In genomic region chr16:50696575-50697420, GRCh38 we compare ENCODE assay signal across 8 cellular contexts. TPM values are rescaled to one million over a fixed set of nuclear protein-coding genes. Genes with fewer than 3 reads are reported as not detected.
DNase-seq lines count a peak whose midpoint lies in the region; ATAC-seq and TF ChIP-seq lines count a peak whose summit lies in the region.

No MANE protein-coding gene starts in this region.

- DNase-seq in AG08395 (ENCODE audit: low spot score) = peak; percentile 85
- peak; percentile 32 for DNase-seq in SHP77 treated with DMSO at 0.1 percent for 48 hours (lab: John Stamatoyannopoulos, UW)
- peak; percentile 73 to 85 for DNase-seq in dermis microvascular lymphatic vessel endothelial cell (ENCODE audit: low read depth in 2 of 2)
- DNase-seq in natural killer cell treated with Interleukin-12 subunit alpha and Interleukin-12 subunit beta and Interleukin-15 and Interleukin-18, amount 100 ng/mL, for 72 hours (ENCODE audit: low spot score) = peak; percentile 76
- no peak for DNase-seq in NCI-H82 (lab: John Stamatoyannopoulos, UW)
- DNase-seq in Ammon's horn (ENCODE audit: low spot score) = no peak

- peak overlapping the region; percentile 84 for H3K4me3 Mint-ChIP-seq in natural killer cell treated with Interleukin-12 subunit alpha and Interleukin-12 subunit beta and Interleukin-15 and Interleukin-18, amount 100 ng/mL, for 72 hours

- H3K9me3 Mint-ChIP-seq in natural killer cell treated with Interleukin-12 subunit alpha and Interleukin-12 subunit beta and Interleukin-15 and Interleukin-18, amount 100 ng/mL, for 72 hours = no peaks in the 10 kb centered on the region

- peaks cover 77 to 82% of the 10 kb centered on the region in 2 donors for H3K4me1 Mint-ChIP-seq in natural killer cell treated with Interleukin-12 subunit alpha and Interleukin-12 subunit beta and Interleukin-15 and Interleukin-18, amount 100 ng/mL, for 72 hours (ENCODE audit: low read depth in 2 of 2)

- in situ Hi-C loops in GM18951 (cut with MboI; ENCODE audit: low sequenced_read_pairs, unreplicated experiment) = no loop called here

- peaks cover 8 to 16% of the 10 kb centered on the region in 2 donors for H3K27me3 Mint-ChIP-seq in natural killer cell treated with Interleukin-12 subunit alpha and Interleukin-12 subunit beta and Interleukin-15 and Interleukin-18, amount 100 ng/mL, for 72 hours

- peak overlapping the region; percentile 89 to 95 for H3K27ac Mint-ChIP-seq in natural killer cell treated with Interleukin-12 subunit alpha and Interleukin-12 subunit beta and Interleukin-15 and Interleukin-18, amount 100 ng/mL, for 72 hours

- peak; percentile 62 for TF ChIP-seq POLR2A in GM18951 (IDR thresholded peaks at IDR 0.05; ENCODE audit: extremely low read depth, insufficient read depth, insufficient read length)

- H3K36me3 Mint-ChIP-seq in natural killer cell treated with Interleukin-12 subunit alpha and Interleukin-12 subunit beta and Interleukin-15 and Interleukin-18, amount 100 ng/mL, for 72 hours = peaks cover 21% of the 10 kb centered on the region

- ATAC-seq in HG03095 (IDR thresholded peaks at IDR 0.05; ENCODE audit: unreplicated experiment) = peak; percentile 56
- ATAC-seq in natural killer cell treated with Interleukin-12 subunit alpha and Interleukin-12 subunit beta and Interleukin-15 and Interleukin-18, amount 100 ng/mL, for 72 hours = peak; percentile 63 to 74

RNA-seq across cellular contexts. Expression of gene NOD2, which starts 3.4 kb away (rescaled TPM):
- total RNA-seq in dermis microvascular lymphatic vessel endothelial cell = 0.26 and 1.0 TPM in 2 replicates
- 10 to 100 TPM in 1 of 2 donors, 1 to 10 TPM in 1; 3.7 to 11.2 TPM for total RNA-seq in natural killer cell treated with Interleukin-12 subunit alpha and Interleukin-12 subunit beta and Interleukin-15 and Interleukin-18, amount 100 ng/mL, for 72 hours

RNA-seq across cellular contexts. Expression of gene SNX20, which starts 15.7 kb away (rescaled TPM):
- 0.13 and 0.25 TPM in 2 replicates for total RNA-seq in dermis microvascular lymphatic vessel endothelial cell
- total RNA-seq in natural killer cell treated with Interleukin-12 subunit alpha and Interleukin-12 subunit beta and Interleukin-15 and Interleukin-18, amount 100 ng/mL, for 72 hours = 10 to 100 TPM; 26.2 to 38.4 TPM

RNA-seq across cellular contexts. Expression of gene CYLD, which starts 45.1 kb away (rescaled TPM):
- 21.8 and 30.7 TPM in 2 replicates for total RNA-seq in dermis microvascular lymphatic vessel endothelial cell
- 100 to 1,000 TPM in 1 of 2 donors, 10 to 100 TPM in 1; 95.4 to 126 TPM for total RNA-seq in natural killer cell treated with Interleukin-12 subunit alpha and Interleukin-12 subunit beta and Interleukin-15 and Interleukin-18, amount 100 ng/mL, for 72 hours

Comparison
In these comparisons a context has a peak if more than half of its experiments do, and no peak if none do; other contexts are left out.
1. DNase-seq: peak in AG08395 (single experiment), SHP77 treated with DMSO at 0.1 percent for 48 hours (single experiment), dermis microvascular lymphatic vessel endothelial cell (2 of 2) and natural killer cell treated with Interleukin-12 subunit alpha and Interleukin-12 subunit beta and Interleukin-15 and Interleukin-18, amount 100 ng/mL, for 72 hours (single experiment); none in NCI-H82 (single experiment) and Ammon's horn (single experiment).
2. RNA of gene SNX20, which starts 15.7 kb away (total RNA-seq): 26.2 to 38.4 TPM in natural killer cell treated with Interleukin-12 subunit alpha and Interleukin-12 subunit beta and Interleukin-15 and Interleukin-18, amount 100 ng/mL, for 72 hours; 0.13 to 0.25 TPM in dermis microvascular lymphatic vessel endothelial cell; every median in the first group is over 10 times any median in the second.